Comparison of ENCODE assay signal across 8 cellular contexts in the genomic region with DNA sequence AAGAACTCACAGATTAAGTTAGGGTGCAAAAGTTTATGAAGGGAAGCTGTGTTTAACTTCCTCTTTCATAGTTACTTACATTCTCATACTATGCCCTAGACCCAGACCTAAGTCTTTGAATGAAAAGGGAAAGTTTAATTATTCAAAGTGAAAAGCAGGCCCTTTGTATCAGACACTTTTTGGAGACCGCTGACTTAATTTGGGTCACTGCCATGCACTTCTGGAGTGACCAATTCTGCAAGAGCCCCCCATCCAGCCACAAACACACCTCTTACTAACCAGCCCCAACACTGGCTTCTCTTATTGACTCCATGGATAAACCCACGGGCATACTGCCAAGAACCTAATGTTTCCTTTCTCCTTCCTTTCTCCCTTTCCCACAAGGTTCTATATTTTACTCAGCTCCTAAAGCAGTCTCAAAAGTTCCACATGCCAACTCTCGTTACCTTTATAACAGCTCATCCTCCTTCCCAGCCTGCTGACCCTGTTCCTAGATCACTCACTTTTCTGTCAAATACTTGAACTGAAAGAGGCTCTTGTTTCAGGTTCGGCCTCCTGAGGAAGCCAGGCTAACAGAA. TPM values are rescaled to one million over a fixed set of nuclear protein-coding genes. Genes with fewer than 3 reads are reported as not detected.
DNase-seq lines count a peak whose midpoint lies in the region; ATAC-seq and TF ChIP-seq lines count a peak whose summit lies in the region.

No MANE protein-coding gene starts in this region.

- H4K20me1 ChIP-seq in OCI-LY3 (ENCODE audit: insufficient read depth, low read length), result peaks cover 29% of the 10 kb centered on the region

- H3K9ac ChIP-seq in OCI-LY3 (ENCODE audit: low read length), result peak overlapping the region; percentile 39; the same call in 1 of the 2 replicates

- no peak overlapping the region for H2AFZ ChIP-seq in OCI-LY3 (ENCODE audit: low read depth, low read length)

- H3K36me3 ChIP-seq in OCI-LY3 (replicated peaks; ENCODE audit: low read depth, low read length), result peaks cover 31% of the 10 kb centered on the region

- no peak for TF ChIP-seq CTCF in OCI-LY3 (IDR thresholded peaks at IDR 0.05; ENCODE audit: low read depth, low read length)

- H3K4me1 ChIP-seq in OCI-LY3 (ENCODE audit: low read length), result peaks cover 37% of the 10 kb centered on the region

- H3K27ac ChIP-seq in OCI-LY3 (ENCODE audit: low read length), result peak overlapping the region; percentile 84

- ATAC-seq in activated T-cell treated with anti-CD3 and anti-CD28 coated beads, Interleukin-2, amount 50 U/mL, for 4 hours, result peak; percentile 29 to 42
- ATAC-seq in HG02678 (IDR thresholded peaks at IDR 0.05; ENCODE audit: unreplicated experiment), result peak; percentile 84

- H3K79me2 ChIP-seq in OCI-LY3 (ENCODE audit: low read length), result no peaks in the 10 kb centered on the region; the same call in 1 of the 2 replicates

- peaks cover 50% of the 10 kb centered on the region for H3K4me1 Mint-ChIP-seq in activated T-cell treated with anti-CD3 and anti-CD28 coated beads, Interleukin-2, amount 50 U/mL, for 4 hours (ENCODE audit: low read depth)

- no peaks in the 10 kb centered on the region for H3K27me3 ChIP-seq in OCI-LY3 (ENCODE audit: low read depth, low read length)

- peak overlapping the region; percentile 80 for H3K4me2 ChIP-seq in OCI-LY3 (ENCODE audit: low read length)

- H3K9me3 ChIP-seq in OCI-LY3 (ENCODE audit: insufficient read depth, low read length), result no peaks in the 10 kb centered on the region

- no peak overlapping the region for H3K4me3 Mint-ChIP-seq in activated T-cell treated with anti-CD3 and anti-CD28 coated beads, Interleukin-2, amount 50 U/mL, for 4 hours

- peak overlapping the region; percentile 60 for H3K4me3 ChIP-seq in OCI-LY3 (ENCODE audit: low read length)

- H3K27me3 Mint-ChIP-seq in activated T-cell treated with anti-CD3 and anti-CD28 coated beads, Interleukin-2, amount 50 U/mL, for 4 hours (ENCODE audit: low read depth), result no peaks in the 10 kb centered on the region

- DNase-seq in activated T-cell treated with anti-CD3 and anti-CD28 coated beads, Interleukin-2, amount 50 U/mL, for 4 hours, result no peak
- DNase-seq in activated T-cell treated with anti-CD3 and anti-CD28 coated beads for 4 hours (no peak), germinal center (ENCODE audit: low spot score) (peak; percentile 27), GM03348 (ENCODE audit: low spot score) (no peak), D341Med (ENCODE audit: low spot score) (no peak), DMS114 treated with DMSO at 0.1 percent for 48 hours (lab: John Stamatoyannopoulos, UW; ENCODE audit: unreplicated experiment) (no peak)

- no peaks in the 10 kb centered on the region for H3K9me3 Mint-ChIP-seq in activated T-cell treated with anti-CD3 and anti-CD28 coated beads, Interleukin-2, amount 50 U/mL, for 4 hours

- peaks cover 44% of the 10 kb centered on the region for H3K36me3 Mint-ChIP-seq in activated T-cell treated with anti-CD3 and anti-CD28 coated beads, Interleukin-2, amount 50 U/mL, for 4 hours (ENCODE audit: insufficient read depth)

RNA-seq across cellular contexts. Expression of a gene that starts 34.5 kb away (rescaled TPM):
- total RNA-seq in activated T-cell treated with anti-CD3 and anti-CD28 coated beads, Interleukin-2, amount 50 U/mL, for 4 hours, result 100 to 1,000 TPM; 229 to 243 (median 239) TPM

RNA-seq across cellular contexts. Expression of a gene that starts 34.6 kb away (rescaled TPM):
- total RNA-seq in activated T-cell treated with anti-CD3 and anti-CD28 coated beads, Interleukin-2, amount 50 U/mL, for 4 hours, result 10 to 100 TPM; 17.8 to 22.3 (median 19.5) TPM

RNA-seq across cellular contexts. Expression of a gene that starts 47.8 kb away (rescaled TPM):
- total RNA-seq in activated T-cell treated with anti-CD3 and anti-CD28 coated beads, Interleukin-2, amount 50 U/mL, for 4 hours, result 100 to 1,000 TPM in 2 of 3 donors, 10 to 100 TPM in 1; 94.4 to 113 (median 103) TPM
